ENCODE assay signal across 10 cellular contexts in the genomic region with DNA sequence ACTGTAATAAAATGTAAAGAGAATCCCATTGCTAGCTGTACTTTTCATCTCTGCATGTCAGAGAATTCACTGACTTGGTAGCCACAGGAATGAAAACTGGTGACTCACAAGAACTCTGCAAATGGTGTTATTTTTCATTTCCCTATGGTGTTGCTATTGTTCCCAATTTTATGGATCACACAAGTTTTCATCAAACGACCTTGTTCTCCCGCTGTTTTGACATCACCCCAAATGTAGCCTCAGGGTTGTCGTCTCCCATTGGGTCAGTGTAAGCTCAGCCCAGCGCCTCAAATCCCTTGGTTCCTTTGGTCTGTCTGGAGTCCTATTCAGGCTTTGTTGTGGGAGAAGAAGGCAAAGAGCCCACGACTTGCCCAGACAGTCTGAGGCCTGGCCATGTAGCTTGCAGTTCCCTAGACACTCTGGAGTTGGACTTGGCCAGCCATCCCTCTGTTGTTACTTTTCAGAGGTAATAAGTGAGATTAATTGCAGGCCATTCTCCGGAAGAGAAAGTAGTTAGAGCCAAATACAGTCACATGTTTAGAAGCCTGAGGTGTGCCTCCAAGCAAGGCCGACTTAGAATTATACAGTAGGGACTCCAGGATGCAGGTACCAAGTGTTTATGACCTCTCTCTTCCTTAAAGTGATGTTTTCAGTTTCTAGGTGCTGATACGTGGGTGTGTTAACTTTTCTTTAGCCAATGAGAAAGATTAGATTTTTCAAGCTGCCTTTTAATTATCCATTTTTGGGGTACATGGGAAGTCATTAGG.
DNase-seq lines count a peak whose midpoint lies in the region; ATAC-seq and TF ChIP-seq lines count a peak whose summit lies in the region.
"Had no signal": no experiment of that assay in that cellular context is flagged by ENCODE, and none has a peak within 500 bp of the region (broad histone marks: within the 10 kb centered on the region; RNA-seq: fewer than 3 reads in every experiment).

No MANE protein-coding gene starts in this region.

- H4K8ac ChIP-seq in IMR-90 (ENCODE audit: low read depth in 2 of 2, low read length in 2 of 2), result peak overlapping the region in 1 of 2 experiments; percentile 4; a peak in 1 of 4 replicates

- no peaks in the 10 kb centered on the region for H3K27me3 Mint-ChIP-seq in mesothelial cell of epicardium (ENCODE audit: low read depth)

- no peak overlapping the region for H3K27ac ChIP-seq in IMR-90 (ENCODE audit: insufficient read depth, low read length)

- H2BK120ac ChIP-seq in IMR-90 (ENCODE audit: low read depth, low read length), result peak overlapping the region; percentile 34; the same call in 1 of the 2 replicates

- peaks cover 5% of the 10 kb centered on the region for H3K36me3 ChIP-seq in IMR-90 (ENCODE audit: control insufficient read depth, insufficient read depth, low read length)

- H3K27ac Mint-ChIP-seq in mesothelial cell of epicardium, result peak overlapping the region; percentile 81

- H3K9me1 ChIP-seq in IMR-90 (ENCODE audit: insufficient read depth, low read length), result peaks cover 11% of the 10 kb centered on the region

- 60% methylated on average over 1 of the region's 8 CpGs; no CpG with 5 or more reads in 1 of the 2 experiments for WGBS in IMR-90 (ENCODE audit: extremely low coverage in 2 of 2, insufficient read length in 1 of 2), 2 experiments

- in situ Hi-C loops in IMR-90 (cut with MboI; ENCODE audit: low sequenced_read_pairs), result no loop called here

- no peaks in the 10 kb centered on the region for H3K27me3 ChIP-seq in IMR-90 (ENCODE audit: control insufficient read depth, insufficient read depth, low read length)

- no peak for TF ChIP-seq RAD21 in IMR-90 (IDR thresholded peaks at IDR 0.05; ENCODE audit: low read length)

- peak overlapping the region; percentile 21; the same call in 1 of the 3 replicates for H2BK15ac ChIP-seq in IMR-90 (ENCODE audit: low read depth, low read length)

- H3K36me3 Mint-ChIP-seq in mesothelial cell of epicardium, result peaks cover 10% of the 10 kb centered on the region

- no peaks in the 10 kb centered on the region for H3K79me1 ChIP-seq in IMR-90 (ENCODE audit: low read depth in 1 of 2, low read length in 2 of 2)

- no peak overlapping the region for H3K9ac ChIP-seq in IMR-90 (ENCODE audit: low read depth, low read length)

- no peak overlapping the region for H3K14ac ChIP-seq in IMR-90 (replicated peaks; ENCODE audit: low read depth, low read length)

- H3K18ac ChIP-seq in IMR-90 (ENCODE audit: low read depth, low read length), result peak overlapping the region; percentile 37

- H3K23ac ChIP-seq in IMR-90 (ENCODE audit: low read depth, low read length), result no peak overlapping the region

- peak; percentile 92 for ATAC-seq in IMR-90 (ENCODE audit: low read depth)
- ATAC-seq in HG03159 (IDR thresholded peaks at IDR 0.05; ENCODE audit: unreplicated experiment), result no peak

- no peak overlapping the region for H3K56ac ChIP-seq in IMR-90 (ENCODE audit: extremely low read depth, insufficient read depth, low read length)

- H4K20me1 ChIP-seq in IMR-90 (ENCODE audit: insufficient read depth, low read length), result no peaks in the 10 kb centered on the region

- H2BK5ac ChIP-seq in IMR-90 (ENCODE audit: low read depth, low read length, poor library complexity, severe bottlenecking), result no peak overlapping the region

- no peak overlapping the region for H4K91ac ChIP-seq in IMR-90 (ENCODE audit: insufficient read depth, low read depth, low read length)

- H4K5ac ChIP-seq in IMR-90 (ENCODE audit: low read depth, low read length), result no peak overlapping the region

- dilution Hi-C loops in IMR-90 (cut with HindIII; ENCODE audit: low sequenced_read_pairs, unreplicated experiment), result no loop called here

- H3K4me3 ChIP-seq in IMR-90 (ENCODE audit: insufficient read depth, low read depth, low read length), result no peak overlapping the region

- H3K4ac ChIP-seq in IMR-90 (ENCODE audit: low read depth, low read length), result no peak overlapping the region; the same call in 1 of the 2 replicates

- TF ChIP-seq CTCF in IMR-90 (conservative IDR thresholded peaks at IDR 0.05; ENCODE audit: low read depth, low read length) (no peak), mesothelial cell of epicardium (IDR thresholded peaks at IDR 0.05; ENCODE audit: unreplicated experiment) (no peak)

- peak overlapping the region; percentile 49 for H2AK5ac ChIP-seq in IMR-90 (ENCODE audit: low read depth, low read length)

- peaks cover 52% of the 10 kb centered on the region for H3K4me1 Mint-ChIP-seq in mesothelial cell of epicardium

- H2AFZ ChIP-seq in IMR-90 (replicated peaks; ENCODE audit: low read length, poor library complexity), result peak overlapping the region; percentile 9

- intact Hi-C loops in IMR-90 (cut with micrococcal nuclease), result loop anchor here (5.0 kb wide), 1 partner anchor 45 kb away; no protein-coding TSS in a partner anchor

- no peak for TF ChIP-seq POLR2A in IMR-90 (IDR thresholded peaks at IDR 0.05; ENCODE audit: low read depth, low read length)

- peaks cover 16% of the 10 kb centered on the region for H3K4me1 ChIP-seq in IMR-90 (ENCODE audit: control insufficient read depth, insufficient read depth, low read length)

- POLR2A ChIA-PET in IMR-90 (lab: Charles Lee; ENCODE audit: unreplicated experiment), result no interaction called here

- H3K4me2 ChIP-seq in IMR-90 (ENCODE audit: low read depth, low read length), result peak overlapping the region; percentile 11; the same call in 1 of the 2 replicates

- no TSS peak for BruUV-seq in IMR-90 (replicated peaks; lab: Mats Ljungman, UMichigan)

- H3K4me3 Mint-ChIP-seq in mesothelial cell of epicardium, result no peak overlapping the region

- no peak overlapping the region for H2AK9ac ChIP-seq in IMR-90 (replicated peaks; ENCODE audit: low read depth, low read length, poor library complexity)

- H3K9me3 ChIP-seq in IMR-90 (ENCODE audit: control insufficient read depth, insufficient read depth, low read length), result no peaks in the 10 kb centered on the region

- H2BK20ac ChIP-seq in IMR-90 (ENCODE audit: low read depth, low read length), result peak overlapping the region; percentile 25; the same call in 1 of the 2 replicates

- CTCF ChIA-PET in IMR-90 (lab: Yijun Ruan, JAX), result interaction anchor here (1.3 kb wide), 1 partner anchor 84 kb away, joined by 6 read pairs; no protein-coding TSS in a partner anchor

- peak; percentile 37 for DNase-seq in A172 (ENCODE audit: low spot score)
- DNase-seq in IMR-90, result peak; percentile 85
- peak; percentile 51 for DNase-seq in epidermal melanocyte (ENCODE audit: insufficient read length, low spot score)
- DNase-seq in mesothelial cell of epicardium (ENCODE audit: low spot score in 2 of 2, unreplicated experiment in 2 of 2), result no peak
- no peak for DNase-seq in activated CD4-positive, alpha-beta T cell treated with anti-CD3 and anti-CD28 coated beads, Interleukin-2, amount 50 U/mL, for 48 hours
- DNase-seq in dermis blood vessel endothelial cell, result no peak
- DNase-seq in NCI-H774 (lab: John Stamatoyannopoulos, UW), result no peak
- DNase-seq: effector memory CD4-positive, alpha-beta T cell; NCI-H2081 treated with DMSO at 0.1 percent for 48 hours had no signal

- H3K9me3 Mint-ChIP-seq in mesothelial cell of epicardium, result no peaks in the 10 kb centered on the region

TF ChIP-seq in IMR-90, 13 proteins besides CTCF, POLR2A, EP300 and RAD21:
- peak; percentile 60; the same call in 1 of the 2 replicates for TF ChIP-seq FOS (IDR thresholded peaks at IDR 0.05; ENCODE audit: low read depth, low read length)
- no peak for TF ChIP-seq SMC3 (IDR thresholded peaks at IDR 0.05; ENCODE audit: low read depth, low read length)
- TF ChIP-seq, protein P1, sequence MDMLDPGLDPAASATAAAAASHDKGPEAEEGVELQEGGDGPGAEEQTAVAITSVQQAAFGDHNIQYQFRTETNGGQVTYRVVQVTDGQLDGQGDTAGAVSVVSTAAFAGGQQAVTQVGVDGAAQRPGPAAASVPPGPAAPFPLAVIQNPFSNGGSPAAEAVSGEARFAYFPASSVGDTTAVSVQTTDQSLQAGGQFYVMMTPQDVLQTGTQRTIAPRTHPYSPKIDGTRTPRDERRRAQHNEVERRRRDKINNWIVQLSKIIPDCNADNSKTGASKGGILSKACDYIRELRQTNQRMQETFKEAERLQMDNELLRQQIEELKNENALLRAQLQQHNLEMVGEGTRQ (IDR thresholded peaks at IDR 0.05; ENCODE audit: low read depth, low read length), result no peak
- TF ChIP-seq CHD1 (IDR thresholded peaks at IDR 0.05; ENCODE audit: low read depth, low read length), result no peak

Comparison
In these comparisons a context has a peak if more than half of its experiments do, and no peak if none do; other contexts are left out.
1. DNase-seq: peak in A172 (single experiment), IMR-90 (single experiment) and epidermal melanocyte (single experiment); none in mesothelial cell of epicardium (0 of 2), activated CD4-positive, alpha-beta T cell treated with anti-CD3 and anti-CD28 coated beads, Interleukin-2, amount 50 U/mL, for 48 hours (0 of 2), dermis blood vessel endothelial cell (single experiment) and NCI-H774 (single experiment).